1 cellular context compared by ENCODE assay signal in genomic region chr16:87860553-87861299, GRCh38.
TF ChIP-seq lines count a peak whose summit lies in the region.

No MANE protein-coding gene starts in this region.

TF ChIP-seq in HepG2, 621 proteins besides CTCF, POLR2A, EP300 and RAD21 (continued from another document and continues in another):
- TF ChIP-seq ZFY (CRISPR knock-in tag; IDR thresholded peaks at IDR 0.05): peak; percentile 61
- peak; percentile 55 for TF ChIP-seq PHF8 (CRISPR knock-in tag; IDR thresholded peaks at IDR 0.05)
- TF ChIP-seq SP5 (CRISPR knock-in tag; IDR thresholded peaks at IDR 0.05; ENCODE audit: borderline replicate concordance, low read depth): peak; percentile 65
- no peak for TF ChIP-seq KDM4B (CRISPR knock-in tag; IDR thresholded peaks at IDR 0.05)
- TF ChIP-seq TGIF2 (CRISPR knock-in tag; IDR thresholded peaks at IDR 0.05): peak; percentile 90
- TF ChIP-seq ELF3 (CRISPR knock-in tag; IDR thresholded peaks at IDR 0.05): 0 out of 2 replicates have a peak, but pooled peaks have one; percentile 11
- peak; percentile 75 for TF ChIP-seq ZMAT3 (CRISPR knock-in tag; conservative IDR thresholded peaks at IDR 0.05)
- TF ChIP-seq TBX2 (CRISPR knock-in tag; IDR thresholded peaks at IDR 0.05; ENCODE audit: borderline replicate concordance): peak; percentile 79
- TF ChIP-seq TBX3 (IDR thresholded peaks at IDR 0.05; ENCODE audit: borderline replicate concordance): peak; percentile 29; the same call in 1 of the 2 replicates
- TF ChIP-seq AHDC1 (CRISPR knock-in tag; IDR thresholded peaks at IDR 0.05; ENCODE audit: borderline replicate concordance): no peak
- TF ChIP-seq YEATS2 (CRISPR knock-in tag; IDR thresholded peaks at IDR 0.05; ENCODE audit: borderline replicate concordance): peak; percentile 52; the same call in 1 of the 2 replicates
- TF ChIP-seq NFKBIZ (CRISPR knock-in tag; IDR thresholded peaks at IDR 0.05): 0 out of 2 replicates have a peak, but pooled peaks have one; percentile 53
- TF ChIP-seq ARID2 (CRISPR knock-in tag; IDR thresholded peaks at IDR 0.05; ENCODE audit: borderline replicate concordance): no peak
- TF ChIP-seq LCORL (IDR thresholded peaks at IDR 0.05): no peak; the same call in 1 of the 2 replicates
- peak; percentile 70; the same call in 1 of the 2 replicates for TF ChIP-seq LCORL (CRISPR knock-in tag; IDR thresholded peaks at IDR 0.05)
- peak; percentile 92 for TF ChIP-seq MAFG (CRISPR knock-in tag; IDR thresholded peaks at IDR 0.05)
- peak; percentile 69 for TF ChIP-seq ARID5B (CRISPR knock-in tag; IDR thresholded peaks at IDR 0.05)
- peak; percentile 42; the same call in 1 of the 2 replicates for TF ChIP-seq ZNF510 (CRISPR knock-in tag; IDR thresholded peaks at IDR 0.05; ENCODE audit: low read depth)
- TF ChIP-seq CCAR2 (optimal IDR thresholded peaks at IDR 0.05; ENCODE audit: low read depth, low read length): no peak
- TF ChIP-seq PHF20 (CRISPR knock-in tag; IDR thresholded peaks at IDR 0.05): no peak
- TF ChIP-seq PRDM15 (CRISPR knock-in tag; IDR thresholded peaks at IDR 0.05): no peak
- no peak for TF ChIP-seq ZBTB43 (CRISPR knock-in tag; conservative IDR thresholded peaks at IDR 0.05)
- TF ChIP-seq ZNF460 (CRISPR knock-in tag; IDR thresholded peaks at IDR 0.05; ENCODE audit: borderline replicate concordance): no peak
- peak; percentile 67; the same call in 1 of the 2 replicates for TF ChIP-seq ZNF563 (CRISPR knock-in tag; IDR thresholded peaks at IDR 0.05)
- 0 out of 2 replicates have a peak, but pooled peaks have one; percentile 52 for TF ChIP-seq GATAD1 (CRISPR knock-in tag; IDR thresholded peaks at IDR 0.05)
- peak; percentile 48; the same call in 1 of the 2 replicates for TF ChIP-seq ZNF609 (CRISPR knock-in tag; IDR thresholded peaks at IDR 0.05; ENCODE audit: borderline replicate concordance)
- peak; percentile 90; the same call in 1 of the 2 replicates for TF ChIP-seq THAP7 (CRISPR knock-in tag; IDR thresholded peaks at IDR 0.05)
- no peak for TF ChIP-seq ZBTB42 (CRISPR knock-in tag; IDR thresholded peaks at IDR 0.05)
- no peak for TF ChIP-seq RFX1 (IDR thresholded peaks at IDR 0.05)
- TF ChIP-seq ZBTB7B (CRISPR knock-in tag; IDR thresholded peaks at IDR 0.05): peak; percentile 82
- TF ChIP-seq HNRNPLL (IDR thresholded peaks at IDR 0.05; ENCODE audit: low read depth, low read length, poor library complexity, severe bottlenecking): peak; percentile 64
- peak; percentile 83 for TF ChIP-seq ATF3 (CRISPR knock-in tag; IDR thresholded peaks at IDR 0.05)
- peak; percentile 58 for TF ChIP-seq HOMEZ (CRISPR knock-in tag; IDR thresholded peaks at IDR 0.05; ENCODE audit: low read depth)
- TF ChIP-seq RCOR2 (CRISPR knock-in tag; IDR thresholded peaks at IDR 0.05): 0 out of 2 replicates have a peak, but pooled peaks have one; percentile 15
